Comparison of ENCODE assay signal across 1 cellular context in the genomic region with DNA sequence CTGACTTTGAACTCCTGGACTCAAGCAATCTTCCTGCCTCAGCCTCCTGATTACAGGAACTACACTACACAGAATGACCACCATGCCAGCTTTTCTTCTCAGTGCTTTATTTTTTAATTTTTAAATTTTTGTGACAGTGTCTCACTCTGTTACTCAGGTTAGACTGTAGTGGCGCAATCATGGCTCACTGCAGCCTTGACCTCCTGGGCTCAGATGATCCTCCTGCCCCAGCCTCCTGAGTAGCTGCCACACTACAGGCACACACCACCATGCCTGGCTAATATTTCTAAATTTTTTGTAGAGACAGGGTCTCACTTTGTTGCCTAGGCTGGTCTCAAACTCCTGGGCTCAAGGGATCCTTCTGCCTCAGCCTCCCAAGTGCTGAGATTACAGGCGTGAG.
A peak's percentile ranks its signal among the peaks of the same experiment; 100 is the strongest.
TF ChIP-seq lines count a peak whose summit lies in the region.
"Not testable (repeated sequence)": the region's sequence is repeated elsewhere in the genome, so short reads cannot be mapped to it uniquely, and the experiment has no call there.

No MANE protein-coding gene starts in this region.

TF ChIP-seq in K562, 482 proteins besides CTCF, POLR2A, EP300 and RAD21:
- TF ChIP-seq, protein P1, sequence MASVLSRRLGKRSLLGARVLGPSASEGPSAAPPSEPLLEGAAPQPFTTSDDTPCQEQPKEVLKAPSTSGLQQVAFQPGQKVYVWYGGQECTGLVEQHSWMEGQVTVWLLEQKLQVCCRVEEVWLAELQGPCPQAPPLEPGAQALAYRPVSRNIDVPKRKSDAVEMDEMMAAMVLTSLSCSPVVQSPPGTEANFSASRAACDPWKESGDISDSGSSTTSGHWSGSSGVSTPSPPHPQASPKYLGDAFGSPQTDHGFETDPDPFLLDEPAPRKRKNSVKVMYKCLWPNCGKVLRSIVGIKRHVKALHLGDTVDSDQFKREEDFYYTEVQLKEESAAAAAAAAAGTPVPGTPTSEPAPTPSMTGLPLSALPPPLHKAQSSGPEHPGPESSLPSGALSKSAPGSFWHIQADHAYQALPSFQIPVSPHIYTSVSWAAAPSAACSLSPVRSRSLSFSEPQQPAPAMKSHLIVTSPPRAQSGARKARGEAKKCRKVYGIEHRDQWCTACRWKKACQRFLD (CRISPR knock-in tag; IDR thresholded peaks at IDR 0.05) = 0 out of 2 replicates have a peak, but pooled peaks have one; percentile 26
- not testable (repeated sequence) for TF ChIP-seq MYC (IDR thresholded peaks at IDR 0.05; ENCODE audit: low read depth, low read length)
- 0 out of 2 replicates have a peak, but pooled peaks have one; percentile 2 for TF ChIP-seq MYC (CRISPR knock-in tag; IDR thresholded peaks at IDR 0.05; ENCODE audit: borderline replicate concordance, low read depth)
- 0 out of 2 replicates have a peak, but pooled peaks have one; percentile 6 for TF ChIP-seq DDX20 (tag; IDR thresholded peaks at IDR 0.05; ENCODE audit: low read depth)
